Comparison of ENCODE assay signal across 21 cellular contexts in the genomic region with DNA sequence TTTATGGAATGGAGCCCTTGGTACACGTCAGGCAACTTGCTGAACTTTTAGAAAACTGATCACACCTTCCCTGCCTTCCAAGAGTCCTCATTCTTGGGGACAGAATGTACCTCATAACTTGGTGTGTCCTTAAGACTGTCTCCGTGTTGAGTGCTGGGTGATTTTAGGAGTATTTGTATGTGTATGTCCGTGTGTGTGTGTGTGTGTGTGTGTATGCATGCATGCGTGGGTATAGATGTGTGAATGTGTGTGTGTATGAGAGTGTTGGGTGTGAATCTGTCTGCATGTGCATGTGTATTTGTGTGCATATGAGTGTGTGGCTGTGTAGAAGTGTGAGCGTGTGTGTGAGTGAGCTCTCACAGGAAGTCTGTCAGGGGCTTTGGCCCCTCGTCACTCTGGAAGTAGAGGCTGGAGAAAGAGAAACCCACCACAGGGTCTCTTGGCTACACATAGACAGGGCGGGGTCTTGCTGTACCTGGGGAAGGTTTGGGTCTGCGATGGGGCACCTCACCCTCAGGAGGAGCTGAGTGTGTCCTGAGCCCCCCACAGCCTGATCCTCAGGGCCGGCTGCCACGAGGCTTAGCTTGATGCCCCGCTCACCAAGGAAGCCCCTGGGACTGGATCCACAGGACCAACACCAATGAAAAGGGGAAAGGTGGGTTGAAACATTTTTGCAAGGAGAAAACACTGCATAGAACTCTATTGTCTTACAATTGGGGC.
"Had no signal": no experiment of that assay in that cellular context is flagged by ENCODE, and none has a peak within 500 bp of the region (broad histone marks: within the 10 kb centered on the region; RNA-seq: fewer than 3 reads in every experiment).

No MANE protein-coding gene starts in this region.

- FAIRE-seq: keratinocyte, urothelium cell line had no signal

- H3K9me3 Mint-ChIP-seq: dendritic cell treated with granulocyte-macrophage colony-stimulating factor and Interleukin-4, amounts not matched to agents 40 ng/mL and 50 ng/mL, for 4 days; immature natural killer cell; memory B cell; naive B cell; nephron; stimulated activated effector memory CD8-positive, alpha-beta T cell treated with anti-CD3 and anti-CD28 coated beads, Interleukin-12 subunit alpha, Interleukin-12 subunit beta, amount 100 ng/mL, for 72 hours had no signal

- H3K4me3 ChIP-seq: left lung, lower lobe of right lung, psoas muscle, right lobe of liver, suprapubic skin, thyroid gland had no signal

- ATAC-seq: foreskin keratinocyte; left lung; psoas muscle; stimulated activated effector memory CD8-positive, alpha-beta T cell treated with anti-CD3 and anti-CD28 coated beads, Interleukin-12 subunit alpha, Interleukin-12 subunit beta, amount 100 ng/mL, for 72 hours; stimulated activated naive CD8-positive, alpha-beta T cell treated with anti-CD3 and anti-CD28 coated beads, Interleukin-15, Interleukin-2, amounts not matched to agents 100 U/mL and 50 U/mL, for 24 hours had no signal

- DNase-seq: foreskin keratinocyte; immature natural killer cell; left lung; lower lobe of right lung; naive B cell; psoas muscle; retina; right lobe of liver; stimulated activated CD4-positive, alpha-beta T cell treated with anti-CD3 and anti-CD28 coated beads, Interleukin-4, amount 100 ng/mL, for 1 hour; stimulated activated CD8-positive, alpha-beta memory T cell treated with anti-CD3 and anti-CD28 coated beads, Interleukin-4, amount 100 ng/mL, for 48 hours; stimulated activated naive CD8-positive, alpha-beta T cell treated with anti-CD3 and anti-CD28 coated beads, Interleukin-15, Interleukin-2, amounts not matched to agents 100 U/mL and 50 U/mL, for 24 hours; thyroid gland had no signal

- H3K27ac ChIP-seq: foreskin keratinocyte, left lung, lower lobe of right lung, neutrophil, psoas muscle, right lobe of liver, suprapubic skin, thyroid gland had no signal

- H3K4me1 ChIP-seq: lower lobe of right lung, psoas muscle, right lobe of liver, thyroid gland had no signal

- H3K36me3 Mint-ChIP-seq: immature natural killer cell; memory B cell; naive B cell; stimulated activated effector memory CD8-positive, alpha-beta T cell treated with anti-CD3 and anti-CD28 coated beads, Interleukin-12 subunit alpha, Interleukin-12 subunit beta, amount 100 ng/mL, for 72 hours; type B pancreatic cell had no signal

- H3K27ac Mint-ChIP-seq: dendritic cell treated with granulocyte-macrophage colony-stimulating factor and Interleukin-4, amounts not matched to agents 40 ng/mL and 50 ng/mL, for 4 days; immature natural killer cell; memory B cell; naive B cell; nephron; stimulated activated effector memory CD8-positive, alpha-beta T cell treated with anti-CD3 and anti-CD28 coated beads, Interleukin-12 subunit alpha, Interleukin-12 subunit beta, amount 100 ng/mL, for 72 hours; type B pancreatic cell had no signal

- H3K9me3 ChIP-seq: left lung, lower lobe of right lung, neutrophil, psoas muscle, right lobe of liver, suprapubic skin, thyroid gland had no signal

- H3K36me3 ChIP-seq: left lung, lower lobe of right lung, neutrophil, right lobe of liver, suprapubic skin, thyroid gland had no signal

- H3K4me3 Mint-ChIP-seq: dendritic cell treated with granulocyte-macrophage colony-stimulating factor and Interleukin-4, amounts not matched to agents 40 ng/mL and 50 ng/mL, for 4 days; immature natural killer cell; memory B cell; nephron; stimulated activated effector memory CD8-positive, alpha-beta T cell treated with anti-CD3 and anti-CD28 coated beads, Interleukin-12 subunit alpha, Interleukin-12 subunit beta, amount 100 ng/mL, for 72 hours; type B pancreatic cell had no signal

- H3K27me3 ChIP-seq: foreskin keratinocyte, neutrophil, right lobe of liver, suprapubic skin, thyroid gland had no signal

- H3K4me1 Mint-ChIP-seq: stimulated activated effector memory CD8-positive, alpha-beta T cell treated with anti-CD3 and anti-CD28 coated beads, Interleukin-12 subunit alpha, Interleukin-12 subunit beta, amount 100 ng/mL, for 72 hours had no signal
